8 cellular contexts compared by ENCODE assay signal in genomic region chr2:201158111-201158929, GRCh38. TPM values are rescaled to one million over a fixed set of nuclear protein-coding genes. Genes with fewer than 3 reads are reported as not detected.
DNase-seq lines count a peak whose midpoint lies in the region; ATAC-seq and TF ChIP-seq lines count a peak whose summit lies in the region.

No MANE protein-coding gene starts in this region.

- TF ChIP-seq CTCF in prostate gland (IDR thresholded peaks at IDR 0.05), result peak in 3 of 4 experiments; percentile 50 to 72 (median 57)

- peaks cover 7 to 8% of the 10 kb centered on the region in 2 donors for H3K36me3 ChIP-seq in prostate gland

- no peaks in the 10 kb centered on the region for H3K27me3 ChIP-seq in prostate gland (replicated peaks; ENCODE audit: insufficient read depth)

- H3K4me1 ChIP-seq in prostate gland (replicated peaks), result no peaks in the 10 kb centered on the region

- TF ChIP-seq EP300 in Ishikawa (IDR thresholded peaks at IDR 0.05; ENCODE audit: borderline replicate concordance), result no peak

- H3K4me3 ChIP-seq in prostate gland, result no peak overlapping the region

- TF ChIP-seq RAD21 in Ishikawa (IDR thresholded peaks at IDR 0.05; ENCODE audit: low read depth), result peak; percentile 77

- H3K9me3 ChIP-seq in prostate gland, result no peaks in the 10 kb centered on the region

- ATAC-seq in GM21786 (IDR thresholded peaks at IDR 0.05; ENCODE audit: unreplicated experiment), result peak; percentile 97
- peak; percentile 87 to 91 for ATAC-seq in left cardiac atrium

- intact Hi-C loops in left cardiac atrium (cut with DNase I), result loop anchor here in 1 of 2 donors (5.0 kb wide), 1 partner anchor 41 kb away; the partner anchor contains the start of gene CFLAR
- intact Hi-C loops in prostate gland (cut with DNase I), result loop anchor here (5.0 to 10.0 kb wide), 3 partner anchors 41 to 264 kb away; partner anchors contain the start of genes CFLAR and ORC2

- peak overlapping the region; percentile 10 to 45 for H3K27ac ChIP-seq in prostate gland

- DNase-seq in activated CD8-positive, alpha-beta memory T cell treated with anti-CD3 and anti-CD28 coated beads for 4 hours (ENCODE audit: low read depth in 2 of 2), result peak; percentile 14 to 30
- DNase-seq in activated CD8-positive, alpha-beta memory T cell treated with anti-CD3 and anti-CD28 coated beads, Interleukin-2, amount 50 U/mL, for 48 hours, result no peak
- DNase-seq in RPMI8226, result peak; percentile 80
- peak; percentile 24 for DNase-seq in amniotic stem cell (lab: John Stamatoyannopoulos, UW)
- DNase-seq in left cardiac atrium, result peak; percentile 75
- peak; percentile 61 for DNase-seq in prostate gland (ENCODE audit: low spot score)

- no peak for TF ChIP-seq POLR2A in prostate gland (IDR thresholded peaks at IDR 0.05)

- WGBS in prostate gland, result 54% methylated on average over 5 of the region's 5 CpGs

TF ChIP-seq in Ishikawa, 13 proteins besides CTCF, POLR2A, EP300 and RAD21:
- TF ChIP-seq USF1 (IDR thresholded peaks at IDR 0.05) (peak; percentile 66), REST (IDR thresholded peaks at IDR 0.05; ENCODE audit: low read depth) (no peak)

RNA-seq across cellular contexts. Expression of gene CASP10, which starts 24.6 kb away (rescaled TPM):
- 1 to 10 TPM; 7.1 to 9.9 TPM for total RNA-seq in left cardiac atrium
- 1 to 10 TPM; 1.7 to 9.8 TPM for total RNA-seq in prostate gland

RNA-seq across cellular contexts. Expression of gene CFLAR, which starts 42.4 kb away (rescaled TPM):
- total RNA-seq in left cardiac atrium (100 to 1,000 TPM; 195 to 255 TPM), prostate gland (100 to 1,000 TPM in 1 of 2 donors, 10 to 100 TPM in 1; 92.4 to 141 TPM)
